Comparison of ENCODE assay signal across 28 cellular contexts in the genomic region with DNA sequence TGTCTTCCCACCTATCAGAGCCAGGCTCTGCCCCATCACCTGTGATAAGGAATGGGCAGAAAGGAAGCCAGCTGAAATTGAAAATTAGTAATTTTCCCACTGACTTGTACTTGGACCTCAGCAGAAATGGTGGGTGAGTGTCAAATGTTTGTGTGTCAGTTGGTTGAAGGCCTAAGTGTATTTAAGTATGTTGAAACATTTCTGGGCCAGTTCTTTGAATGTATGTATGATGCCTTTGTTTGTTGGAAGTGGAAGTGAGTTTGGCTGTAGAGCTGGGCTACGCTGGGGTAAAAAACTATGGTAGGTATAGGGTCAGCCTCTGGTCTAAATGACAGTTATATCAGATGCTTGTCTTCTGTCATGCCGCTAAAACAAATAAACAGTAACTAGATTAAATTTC. TPM values are rescaled to one million over a fixed set of nuclear protein-coding genes. Genes with fewer than 3 reads are reported as not detected.
A peak's percentile ranks its signal among the peaks of the same experiment; 100 is the strongest.
DNase-seq lines count a peak whose midpoint lies in the region; ATAC-seq and TF ChIP-seq lines count a peak whose summit lies in the region.
"Had no signal": no experiment of that assay in that cellular context is flagged by ENCODE, and none has a peak within 500 bp of the region (broad histone marks: within the 10 kb centered on the region; RNA-seq: fewer than 3 reads in every experiment).

No MANE protein-coding gene starts in this region.

- H3K36me3 Mint-ChIP-seq in activated CD4-positive, alpha-beta T cell treated with anti-CD3 and anti-CD28 coated beads for 36 hours (ENCODE audit: low read depth) = peaks cover 26% of the 10 kb centered on the region
- peaks cover 23% of the 10 kb centered on the region for H3K36me3 Mint-ChIP-seq in activated CD4-positive, alpha-beta T cell treated with anti-CD3 and anti-CD28 coated beads, Interleukin-2, amount 10 ng/mL, durations not matched to agents 24 days and 14 days (ENCODE audit: low read depth)
- H3K36me3 Mint-ChIP-seq in memory B cell = peaks cover 19% of the 10 kb centered on the region

- H3K27me3 ChIP-seq in thoracic aorta (replicated peaks; ENCODE audit: insufficient read depth) = no peaks in the 10 kb centered on the region
- H3K27me3 ChIP-seq: BLaER1 treated with 17β-estradiol and CSF1 and Interleukin-3, amounts not matched to agents 10 nM and 100 nM; SJCRH30 had no signal

- no peaks in the 10 kb centered on the region for H3K9me3 ChIP-seq in thoracic aorta
- H3K9me3 ChIP-seq: BLaER1 treated with 17β-estradiol and CSF1 and Interleukin-3, amounts not matched to agents 10 nM and 100 nM; SJCRH30 had no signal

- intact Hi-C loops in activated CD4-positive, alpha-beta T cell treated with anti-CD3 and anti-CD28 coated beads for 36 hours (cut with DNase I, micrococcal nuclease) = no loop called here
- intact Hi-C loops in activated CD4-positive, alpha-beta T cell treated with anti-CD3 and anti-CD28 coated beads, Interleukin-2, amount 10 ng/mL, durations not matched to agents 24 days and 14 days (cut with micrococcal nuclease) = no loop called here

- peak overlapping the region; percentile 3 to 13 for H3K27ac ChIP-seq in thoracic aorta
- H3K27ac ChIP-seq: 22Rv1; BLaER1 treated with 17β-estradiol and CSF1 and Interleukin-3, amounts not matched to agents 10 nM and 100 nM; SJCRH30 had no signal

- no peak overlapping the region for H3K4me3 Mint-ChIP-seq in activated CD4-positive, alpha-beta T cell treated with anti-CD3 and anti-CD28 coated beads for 36 hours
- no peak overlapping the region for H3K4me3 Mint-ChIP-seq in activated CD4-positive, alpha-beta T cell treated with anti-CD3 and anti-CD28 coated beads, Interleukin-2, amount 10 ng/mL, durations not matched to agents 24 days and 14 days
- no peak overlapping the region for H3K4me3 Mint-ChIP-seq in stimulated activated naive CD8-positive, alpha-beta T cell treated with anti-CD3 and anti-CD28 coated beads, Interleukin-15, amount 100 ng/mL, for 72 hours
- H3K4me3 Mint-ChIP-seq in memory B cell = no peak overlapping the region
- H3K4me3 Mint-ChIP-seq: activated naive CD8-positive, alpha-beta T cell treated with anti-CD3 and anti-CD28 coated beads, Interleukin-2, amount 10 ng/mL, durations not matched to agents 7 days and 5 days; naive B cell had no signal

- no peak for DNase-seq in activated CD4-positive, alpha-beta T cell treated with anti-CD3 and anti-CD28 coated beads for 36 hours
- DNase-seq in activated CD4-positive, alpha-beta T cell treated with anti-CD3 and anti-CD28 coated beads, Interleukin-2, amount 10 ng/mL, durations not matched to agents 24 days and 14 days = no peak
- no peak for DNase-seq in stimulated activated naive CD8-positive, alpha-beta T cell treated with anti-CD3 and anti-CD28 coated beads, Interleukin-15, amount 100 ng/mL, for 72 hours
- no peak for DNase-seq in stimulated activated naive CD8-positive, alpha-beta T cell treated with anti-CD3 and anti-CD28 coated beads, Interleukin-15, Interleukin-2, amounts not matched to agents 100 U/mL and 50 U/mL, for 24 hours
- DNase-seq in memory B cell (ENCODE audit: low spot score in 2 of 2) (no peak), thoracic aorta (ENCODE audit: low spot score) (no peak), C1 segment of cervical spinal cord (lab: John Stamatoyannopoulos, UW) (no peak), SK-N-DZ (ENCODE audit: low spot score) (no peak)
- DNase-seq: activated CD4-positive, alpha-beta T cell treated with anti-CD3 and anti-CD28 coated beads, Interleukin-2, amount 50 U/mL, for 48 hours; activated gamma-delta T cell treated with Interleukin-2 at 50 U/mL for 16 hours; activated naive CD8-positive, alpha-beta T cell treated with anti-CD3 and anti-CD28 coated beads, Interleukin-2, amount 10 ng/mL, durations not matched to agents 7 days and 5 days; aorta; DND-41; effector memory CD4-positive, alpha-beta T cell; erythroblast; islet precursor cell; midbrain; MM.1S; naive B cell; NCI-H1105 treated with DMSO at 0.1 percent for 48 hours; NCI-H187 treated with DMSO at 0.1 percent for 48 hours; NCI-H2171 treated with DMSO at 0.1 percent for 48 hours; NCI-H510A; SJCRH30; stimulated activated naive CD4-positive, alpha-beta T cell treated with Interleukin-2 at 50 U/mL for 16 hours had no signal

- TF ChIP-seq CTCF in thoracic aorta (IDR thresholded peaks at IDR 0.05) = no peak

- no peaks in the 10 kb centered on the region for H3K27me3 Mint-ChIP-seq in activated CD4-positive, alpha-beta T cell treated with anti-CD3 and anti-CD28 coated beads for 36 hours
- H3K27me3 Mint-ChIP-seq in activated CD4-positive, alpha-beta T cell treated with anti-CD3 and anti-CD28 coated beads, Interleukin-2, amount 10 ng/mL, durations not matched to agents 24 days and 14 days = no peaks in the 10 kb centered on the region
- no peaks in the 10 kb centered on the region for H3K27me3 Mint-ChIP-seq in stimulated activated naive CD8-positive, alpha-beta T cell treated with anti-CD3 and anti-CD28 coated beads, Interleukin-15, amount 100 ng/mL, for 72 hours
- no peaks in the 10 kb centered on the region for H3K27me3 Mint-ChIP-seq in memory B cell
- H3K27me3 Mint-ChIP-seq: activated naive CD8-positive, alpha-beta T cell treated with anti-CD3 and anti-CD28 coated beads, Interleukin-2, amount 10 ng/mL, durations not matched to agents 7 days and 5 days; naive B cell had no signal

- H3K9me3 Mint-ChIP-seq in activated CD4-positive, alpha-beta T cell treated with anti-CD3 and anti-CD28 coated beads for 36 hours (ENCODE audit: low read depth) = no peaks in the 10 kb centered on the region
- H3K9me3 Mint-ChIP-seq in activated CD4-positive, alpha-beta T cell treated with anti-CD3 and anti-CD28 coated beads, Interleukin-2, amount 10 ng/mL, durations not matched to agents 24 days and 14 days = no peaks in the 10 kb centered on the region
- H3K9me3 Mint-ChIP-seq in stimulated activated naive CD8-positive, alpha-beta T cell treated with anti-CD3 and anti-CD28 coated beads, Interleukin-15, amount 100 ng/mL, for 72 hours = no peaks in the 10 kb centered on the region
- H3K9me3 Mint-ChIP-seq in memory B cell = no peaks in the 10 kb centered on the region
- H3K9me3 Mint-ChIP-seq: activated naive CD8-positive, alpha-beta T cell treated with anti-CD3 and anti-CD28 coated beads, Interleukin-2, amount 10 ng/mL, durations not matched to agents 7 days and 5 days; naive B cell had no signal

- peaks cover 6% of the 10 kb centered on the region for H3K36me3 ChIP-seq in thoracic aorta

- CTCF ChIA-PET in activated CD4-positive, alpha-beta T cell treated with anti-CD3 and anti-CD28 coated beads for 36 hours (lab: Charles Lee) = interaction anchor here (0.8 kb wide), 1 partner anchor 23 kb away, joined by 3 read pairs; no protein-coding TSS in a partner anchor

- H3K4me3 ChIP-seq in thoracic aorta = no peak overlapping the region
- H3K4me3 ChIP-seq: BLaER1 treated with 17β-estradiol and CSF1 and Interleukin-3, amounts not matched to agents 10 nM and 100 nM; coronary artery; SJCRH30 had no signal

- peaks cover 55% of the 10 kb centered on the region for H3K4me1 Mint-ChIP-seq in activated CD4-positive, alpha-beta T cell treated with anti-CD3 and anti-CD28 coated beads for 36 hours
- H3K4me1 Mint-ChIP-seq in activated CD4-positive, alpha-beta T cell treated with anti-CD3 and anti-CD28 coated beads, Interleukin-2, amount 10 ng/mL, durations not matched to agents 24 days and 14 days = peaks cover 28% of the 10 kb centered on the region
- H3K4me1 Mint-ChIP-seq in stimulated activated naive CD8-positive, alpha-beta T cell treated with anti-CD3 and anti-CD28 coated beads, Interleukin-15, amount 100 ng/mL, for 72 hours = peaks cover 58% of the 10 kb centered on the region
- peaks cover 38% of the 10 kb centered on the region for H3K4me1 Mint-ChIP-seq in memory B cell

- peak overlapping the region; percentile 17 for H3K27ac Mint-ChIP-seq in activated CD4-positive, alpha-beta T cell treated with anti-CD3 and anti-CD28 coated beads for 36 hours
- H3K27ac Mint-ChIP-seq in activated CD4-positive, alpha-beta T cell treated with anti-CD3 and anti-CD28 coated beads, Interleukin-2, amount 10 ng/mL, durations not matched to agents 24 days and 14 days = no peak overlapping the region
- peak overlapping the region; percentile 8 to 12 for H3K27ac Mint-ChIP-seq in stimulated activated naive CD8-positive, alpha-beta T cell treated with anti-CD3 and anti-CD28 coated beads, Interleukin-15, amount 100 ng/mL, for 72 hours
- H3K27ac Mint-ChIP-seq in memory B cell = peak overlapping the region; percentile 67
- H3K27ac Mint-ChIP-seq: activated naive CD8-positive, alpha-beta T cell treated with anti-CD3 and anti-CD28 coated beads, Interleukin-2, amount 10 ng/mL, durations not matched to agents 7 days and 5 days had no signal

- POLR2A ChIA-PET in activated CD4-positive, alpha-beta T cell treated with anti-CD3 and anti-CD28 coated beads for 36 hours (lab: Charles Lee) = interaction anchor here (1.1 kb wide), 1 partner anchor 25 kb away, joined by 4 read pairs; no protein-coding TSS in a partner anchor

- no peak for ATAC-seq in activated CD4-positive, alpha-beta T cell treated with anti-CD3 and anti-CD28 coated beads for 36 hours
- no peak for ATAC-seq in stimulated activated naive CD8-positive, alpha-beta T cell treated with anti-CD3 and anti-CD28 coated beads, Interleukin-15, amount 100 ng/mL, for 72 hours
- ATAC-seq in stimulated activated naive CD8-positive, alpha-beta T cell treated with anti-CD3 and anti-CD28 coated beads, Interleukin-15, Interleukin-2, amounts not matched to agents 100 U/mL and 50 U/mL, for 24 hours = no peak
- ATAC-seq in memory B cell (ENCODE audit: low read depth) (no peak), thoracic aorta (ENCODE audit: insufficient number of reproducible peaks, low FRiP score, low read depth) (no peak)

- H3K4me1 ChIP-seq in thoracic aorta (ENCODE audit: control insufficient read depth in 1 of 2, low read depth in 2 of 2) = peaks cover 21 to 50% of the 10 kb centered on the region in 2 donors
- H3K4me1 ChIP-seq: SJCRH30 had no signal

RNA-seq across cellular contexts. Expression of a gene that starts 27.7 kb away (rescaled TPM):
- total RNA-seq in activated CD4-positive, alpha-beta T cell treated with anti-CD3 and anti-CD28 coated beads for 36 hours = 10 to 100 TPM; 25.5 to 28.4 TPM
- total RNA-seq in activated CD4-positive, alpha-beta T cell treated with anti-CD3 and anti-CD28 coated beads, Interleukin-2, amount 10 ng/mL, durations not matched to agents 24 days and 14 days = 42.6 and 47.0 TPM in 2 replicates
- 10 to 100 TPM; 23.7 to 63.8 TPM for total RNA-seq in thoracic aorta
- polyA plus RNA-seq in SK-N-DZ (2014; cell fraction: cytosol; rRNA removed) = 19.5 and 23.8 TPM in 2 replicates
- polyA plus RNA-seq in SK-N-DZ (2014; cell fraction: nucleus; rRNA removed) = 15.8 and 19.6 TPM in 2 replicates
